1 cellular context compared by ENCODE assay signal in genomic region chr1:154628122-154628405, GRCh38.
TF ChIP-seq lines count a peak whose summit lies in the region.

No MANE protein-coding gene starts in this region.

TF ChIP-seq in H1, 55 proteins besides CTCF, POLR2A, EP300 and RAD21 (continued from another document):
- TF ChIP-seq SP2 (IDR thresholded peaks at IDR 0.05; ENCODE audit: low read length) = no peak
